Comparison of ENCODE assay signal across 8 cellular contexts in genomic region chrX:40471965-40472648, GRCh38.
DNase-seq lines count a peak whose midpoint lies in the region; ATAC-seq and TF ChIP-seq lines count a peak whose summit lies in the region.

No MANE protein-coding gene starts in this region.

- no peak overlapping the region for H3K27ac ChIP-seq in C4-2B

- H3K4me1 Mint-ChIP-seq in activated T-helper 17 cell treated with anti-CD3 and anti-CD28 coated beads, Interleukin-2, amount 50 U/mL, for 72 hours = peaks cover 15% of the 10 kb centered on the region

- H3K27ac Mint-ChIP-seq in activated T-helper 17 cell treated with anti-CD3 and anti-CD28 coated beads, Interleukin-2, amount 50 U/mL, for 72 hours = no peak overlapping the region

- no peaks in the 10 kb centered on the region for H3K9me3 Mint-ChIP-seq in activated T-helper 17 cell treated with anti-CD3 and anti-CD28 coated beads, Interleukin-2, amount 50 U/mL, for 72 hours

- ATAC-seq in GM21786 (IDR thresholded peaks at IDR 0.05; ENCODE audit: unreplicated experiment) = peak; percentile 47
- ATAC-seq in activated T-helper 17 cell treated with anti-CD3 and anti-CD28 coated beads, Interleukin-2, amount 50 U/mL, for 72 hours (replicated peaks) = peak; percentile 16
- no peak for ATAC-seq in HG02623 (IDR thresholded peaks at IDR 0.05; ENCODE audit: unreplicated experiment)

- H3K27me3 Mint-ChIP-seq in activated T-helper 17 cell treated with anti-CD3 and anti-CD28 coated beads, Interleukin-2, amount 50 U/mL, for 72 hours = peaks cover 4% of the 10 kb centered on the region

- H3K36me3 Mint-ChIP-seq in activated T-helper 17 cell treated with anti-CD3 and anti-CD28 coated beads, Interleukin-2, amount 50 U/mL, for 72 hours (ENCODE audit: low read depth) = no peaks in the 10 kb centered on the region

- peak; percentile 60 for DNase-seq in NCI-H345 (lab: John Stamatoyannopoulos, UW)
- DNase-seq in germinal center (ENCODE audit: low spot score) = peak; percentile 10
- peak in 8 of 10 donors; percentile 12 to 89 (median 34) for DNase-seq in posterior cingulate gyrus
- no peak for DNase-seq in KG1 (lab: John Stamatoyannopoulos, UW)

- intact Hi-C loops in posterior cingulate gyrus (cut with DNase I) = loop anchor here (5.0 kb wide), 1 partner anchor 160 kb away; no protein-coding TSS in a partner anchor

- peak; percentile 30 for TF ChIP-seq CTCF in C4-2B (conservative IDR thresholded peaks at IDR 0.05)

- peak overlapping the region; percentile 61 for H3K4me3 Mint-ChIP-seq in activated T-helper 17 cell treated with anti-CD3 and anti-CD28 coated beads, Interleukin-2, amount 50 U/mL, for 72 hours
